ENCODE assay signal across 24 cellular contexts in the genomic region with DNA sequence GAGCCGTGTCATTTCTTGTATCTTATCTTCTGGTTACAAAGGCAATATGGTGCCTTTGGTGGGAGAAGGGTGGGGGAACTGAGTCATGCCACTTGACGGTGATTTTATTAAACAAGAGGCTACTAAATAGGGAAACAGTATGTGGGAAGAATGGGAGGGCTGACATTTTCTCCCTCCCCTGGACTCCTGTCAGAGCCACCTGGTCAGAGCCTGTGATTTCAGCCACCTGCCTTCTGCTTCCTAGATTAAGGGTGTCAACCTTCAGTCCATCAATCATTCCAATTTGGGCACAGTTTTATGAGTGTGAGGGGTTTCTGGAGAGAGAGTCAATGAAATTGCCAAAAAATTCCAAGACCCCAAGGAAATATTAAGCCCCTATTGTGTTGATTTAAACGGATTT.
"Had no signal": no experiment of that assay in that cellular context is flagged by ENCODE, and none has a peak within 500 bp of the region (broad histone marks: within the 10 kb centered on the region; RNA-seq: fewer than 3 reads in every experiment).

No MANE protein-coding gene starts in this region.

- H3K4me1 Mint-ChIP-seq: mesothelial cell of epicardium had no signal

- H3K27ac Mint-ChIP-seq: immature natural killer cell, mesothelial cell of epicardium had no signal

- FAIRE-seq: colon, kidney had no signal

- H3K36me3 Mint-ChIP-seq: immature natural killer cell, mesothelial cell of epicardium had no signal

- H3K9me3 Mint-ChIP-seq: immature natural killer cell, mesothelial cell of epicardium had no signal

- ATAC-seq: esophagus mucosa, gastroesophageal sphincter, heart left ventricle, left colon, left lung, left ventricle myocardium superior, lower lobe of right lung, mucosa of descending colon had no signal

- H3K4me3 Mint-ChIP-seq: immature natural killer cell, mesothelial cell of epicardium had no signal

- DNase-seq: dermis blood vessel endothelial cell; dorsolateral prefrontal cortex; effector CD4-positive, alpha-beta T cell; effector memory CD4-positive, alpha-beta T cell; erythroblast; esophagus squamous epithelium; foreskin fibroblast; foreskin melanocyte; heart left ventricle; hypothalamus; immature natural killer cell; islet precursor cell; kidney; kidney glomerular epithelial cell; left colon; left lung; left ventricle myocardium superior; lower lobe of right lung; mesenchymal stem cell; mucosa of descending colon had no signal
